Comparison of ENCODE assay signal across 14 cellular contexts in the genomic region with DNA sequence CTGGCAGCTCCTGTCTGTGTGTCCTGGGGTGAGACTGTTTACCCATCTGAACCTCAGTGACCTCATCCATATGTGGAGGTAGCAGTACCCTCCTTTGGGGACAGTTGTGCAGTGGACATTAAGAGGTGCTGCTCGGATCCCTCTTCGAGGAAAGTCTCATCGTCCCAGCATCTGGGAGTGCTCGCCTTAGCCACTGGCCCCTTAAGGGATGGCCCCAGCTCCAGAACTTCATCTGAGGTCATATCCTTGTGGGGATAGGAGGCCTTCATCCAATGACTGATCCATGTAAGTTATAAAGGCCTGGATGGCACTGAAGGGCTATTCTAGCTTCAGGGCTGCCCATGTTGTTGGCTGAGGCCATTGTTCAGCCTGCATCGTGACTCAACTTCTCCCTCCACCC.
DNase-seq lines count a peak whose midpoint lies in the region; ATAC-seq and TF ChIP-seq lines count a peak whose summit lies in the region.
"Had no signal": no experiment of that assay in that cellular context is flagged by ENCODE, and none has a peak within 500 bp of the region (broad histone marks: within the 10 kb centered on the region; RNA-seq: fewer than 3 reads in every experiment).

No MANE protein-coding gene starts in this region.

- H3K9ac ChIP-seq in trophoblast cell (ENCODE audit: low read length) = no peak overlapping the region
- H3K9ac ChIP-seq: BLaER1 treated with 17β-estradiol and CSF1 and Interleukin-3, amounts not matched to agents 10 nM and 100 nM had no signal

- no peak overlapping the region for H2AFZ ChIP-seq in trophoblast cell (ENCODE audit: insufficient read depth, low read length, poor library complexity)

- H4K91ac ChIP-seq in trophoblast cell (ENCODE audit: low read depth, low read length) = no peak overlapping the region

- no peak overlapping the region for H3K18ac ChIP-seq in trophoblast cell (ENCODE audit: low read length)

- H3K9me3 ChIP-seq in esophagus squamous epithelium (peaks cover 0 to 8% (median 0%) of the 10 kb centered on the region in 3 donors), right atrium auricular region (peaks cover 0 to 7% of the 10 kb centered on the region in 2 donors), trophoblast cell (ENCODE audit: insufficient read depth, low read depth, low read length) (no peaks in the 10 kb centered on the region), upper lobe of right lung (no peaks in the 10 kb centered on the region)
- H3K9me3 ChIP-seq: Peyer's patch had no signal

- 35 to 80% methylated on average over 2 to 5 of the region's 5 CpGs for WGBS in esophagus squamous epithelium, 2 donors
- no CpG with 5 or more reads among the region's 5 CpGs for WGBS in trophoblast cell (ENCODE audit: extremely low coverage, insufficient coverage, insufficient read length)

- H2BK12ac ChIP-seq in trophoblast cell (ENCODE audit: low read length) = peak overlapping the region; percentile 8

- H3K4me3 Mint-ChIP-seq in activated T-helper 2 cell treated with anti-CD3 and anti-CD28 coated beads, Interferon-gamma antibody, Interleukin-2, Interleukin-4, amounts not matched to agents 10 μg/mL and 5 μg/mL and 100 μg/mL, durations not matched to agents 14 hours and 24 hours and 36 hours (ENCODE audit: low read depth) = no peak overlapping the region

- TF ChIP-seq CTCF in esophagus squamous epithelium (IDR thresholded peaks at IDR 0.05) (no peak), right atrium auricular region (IDR thresholded peaks at IDR 0.05) (no peak), upper lobe of right lung (IDR thresholded peaks at IDR 0.05) (no peak)

- no peak for DNase-seq in esophagus squamous epithelium (lab: John Stamatoyannopoulos, UW)
- DNase-seq in right atrium auricular region (ENCODE audit: low spot score) = no peak
- no peak for DNase-seq in trophoblast cell
- no peak for DNase-seq in upper lobe of right lung
- DNase-seq in ecto neural progenitor cell (ENCODE audit: low spot score) = no peak
- DNase-seq in DMS153 (lab: John Stamatoyannopoulos, UW) = no peak
- DNase-seq in activated T-helper 2 cell treated with anti-CD3 and anti-CD28 coated beads, Interferon-gamma antibody, Interleukin-2, Interleukin-4, amounts not matched to agents 10 μg/mL and 5 μg/mL and 100 μg/mL, durations not matched to agents 14 hours and 24 hours and 36 hours (ENCODE audit: low spot score) = no peak
- DNase-seq: DMS79 treated with DMSO at 0.1 percent for 48 hours, GOT3, NCI-H146 had no signal

- no peak overlapping the region for H3K4me3 ChIP-seq in esophagus squamous epithelium
- H3K4me3 ChIP-seq in right atrium auricular region = no peak overlapping the region
- no peak overlapping the region for H3K4me3 ChIP-seq in trophoblast cell (ENCODE audit: low read depth, low read length)
- H3K4me3 ChIP-seq in upper lobe of right lung = no peak overlapping the region
- H3K4me3 ChIP-seq: A549; BLaER1 treated with 17β-estradiol and CSF1 and Interleukin-3, amounts not matched to agents 10 nM and 100 nM; K562; Peyer's patch had no signal

- no peak overlapping the region for H3K4ac ChIP-seq in trophoblast cell (ENCODE audit: low read depth, low read length)

- peak overlapping the region in 3 of 4 donors; percentile 31 to 79 (median 60) for H3K27ac ChIP-seq in esophagus squamous epithelium
- peak overlapping the region; percentile 6 to 62 for H3K27ac ChIP-seq in right atrium auricular region
- no peak overlapping the region for H3K27ac ChIP-seq in trophoblast cell (ENCODE audit: low read depth, low read length)
- H3K27ac ChIP-seq in upper lobe of right lung = no peak overlapping the region
- H3K27ac ChIP-seq: BLaER1 treated with 17β-estradiol and CSF1 and Interleukin-3, amounts not matched to agents 10 nM and 100 nM had no signal

- H2BK120ac ChIP-seq in trophoblast cell (ENCODE audit: insufficient read depth, low read length, poor library complexity) = no peak overlapping the region

- H4K8ac ChIP-seq in trophoblast cell (ENCODE audit: low read depth, low read length) = no peak overlapping the region

- no peaks in the 10 kb centered on the region for H3K9me3 Mint-ChIP-seq in activated T-helper 2 cell treated with anti-CD3 and anti-CD28 coated beads, Interferon-gamma antibody, Interleukin-2, Interleukin-4, amounts not matched to agents 10 μg/mL and 5 μg/mL and 100 μg/mL, durations not matched to agents 14 hours and 24 hours and 36 hours

- H3K23ac ChIP-seq in trophoblast cell (ENCODE audit: low read length) = no peak overlapping the region

- H3K4me1 Mint-ChIP-seq in activated T-helper 2 cell treated with anti-CD3 and anti-CD28 coated beads, Interferon-gamma antibody, Interleukin-2, Interleukin-4, amounts not matched to agents 10 μg/mL and 5 μg/mL and 100 μg/mL, durations not matched to agents 14 hours and 24 hours and 36 hours (ENCODE audit: low read depth) = no peaks in the 10 kb centered on the region

- TF ChIP-seq POLR2A in esophagus squamous epithelium (IDR thresholded peaks at IDR 0.05) = no peak

- no peaks in the 10 kb centered on the region for H3K79me2 ChIP-seq in trophoblast cell (ENCODE audit: control insufficient read depth, insufficient read depth, low read length, poor library complexity)

- peaks cover 2% of the 10 kb centered on the region for H3K79me1 ChIP-seq in trophoblast cell (ENCODE audit: low read length)

- no peaks in the 10 kb centered on the region for H3K36me3 ChIP-seq in esophagus squamous epithelium
- H3K36me3 ChIP-seq in right atrium auricular region = no peaks in the 10 kb centered on the region
- H3K36me3 ChIP-seq in trophoblast cell (ENCODE audit: control insufficient read depth in 1 of 2, insufficient read depth in 2 of 2, low read length in 2 of 2) = no peaks in the 10 kb centered on the region
- no peaks in the 10 kb centered on the region for H3K36me3 ChIP-seq in upper lobe of right lung
- H3K36me3 ChIP-seq: BLaER1 treated with 17β-estradiol and CSF1 and Interleukin-3, amounts not matched to agents 10 nM and 100 nM; Peyer's patch had no signal

- intact Hi-C loops in esophagus squamous epithelium (cut with DNase I) = loop anchor here (10.0 kb wide), 1 partner anchor 101 kb away; no protein-coding TSS in a partner anchor
- intact Hi-C loops in upper lobe of right lung (cut with DNase I) = no loop called here
- intact Hi-C loops in activated T-helper 2 cell treated with anti-CD3 and anti-CD28 coated beads, Interferon-gamma antibody, Interleukin-2, Interleukin-4, amounts not matched to agents 10 μg/mL and 5 μg/mL and 100 μg/mL, durations not matched to agents 14 hours and 24 hours and 36 hours (cut with micrococcal nuclease) = no loop called here

- no peak overlapping the region for H4K12ac ChIP-seq in trophoblast cell (ENCODE audit: low read depth, low read length)

- no peaks in the 10 kb centered on the region for H3K27me3 Mint-ChIP-seq in activated T-helper 2 cell treated with anti-CD3 and anti-CD28 coated beads, Interferon-gamma antibody, Interleukin-2, Interleukin-4, amounts not matched to agents 10 μg/mL and 5 μg/mL and 100 μg/mL, durations not matched to agents 14 hours and 24 hours and 36 hours (ENCODE audit: low read depth)

- H3K4me2 ChIP-seq in trophoblast cell (ENCODE audit: low read length) = no peak overlapping the region
- H3K4me2 ChIP-seq: A549; BLaER1 treated with 17β-estradiol and CSF1 and Interleukin-3, amounts not matched to agents 10 nM and 100 nM had no signal

- no peak overlapping the region for H2BK5ac ChIP-seq in trophoblast cell (ENCODE audit: low read depth, low read length, poor library complexity)

- H3K14ac ChIP-seq in trophoblast cell (ENCODE audit: low read length) = no peak overlapping the region

- no peak overlapping the region for H3K27ac Mint-ChIP-seq in activated T-helper 2 cell treated with anti-CD3 and anti-CD28 coated beads, Interferon-gamma antibody, Interleukin-2, Interleukin-4, amounts not matched to agents 10 μg/mL and 5 μg/mL and 100 μg/mL, durations not matched to agents 14 hours and 24 hours and 36 hours

- H3K27me3 ChIP-seq in esophagus squamous epithelium = peaks cover 0 to 8% (median 0%) of the 10 kb centered on the region in 4 donors
- H3K27me3 ChIP-seq in right atrium auricular region = no peaks in the 10 kb centered on the region
- H3K27me3 ChIP-seq in trophoblast cell (ENCODE audit: insufficient read depth, low read length) = no peaks in the 10 kb centered on the region
- peaks cover 5% of the 10 kb centered on the region for H3K27me3 ChIP-seq in upper lobe of right lung
- H3K27me3 ChIP-seq: BLaER1 treated with 17β-estradiol and CSF1 and Interleukin-3, amounts not matched to agents 10 nM and 100 nM; Peyer's patch had no signal

- H3K4me1 ChIP-seq in esophagus squamous epithelium (peaks cover 0 to 25% (median 0%) of the 10 kb centered on the region in 3 donors), right atrium auricular region (no peaks in the 10 kb centered on the region), trophoblast cell (ENCODE audit: control insufficient read depth in 1 of 2, insufficient read depth in 2 of 2, low read length in 2 of 2) (peaks cover 6 to 7% of the 10 kb centered on the region in 2 experiments), upper lobe of right lung (no peaks in the 10 kb centered on the region)
- H3K4me1 ChIP-seq: Peyer's patch had no signal

- no peak overlapping the region for H2AK5ac ChIP-seq in trophoblast cell (ENCODE audit: low read length)

- ATAC-seq in upper lobe of right lung = peak; percentile 12
- ATAC-seq: A549, K562 had no signal

- no peaks in the 10 kb centered on the region for H3K36me3 Mint-ChIP-seq in activated T-helper 2 cell treated with anti-CD3 and anti-CD28 coated beads, Interferon-gamma antibody, Interleukin-2, Interleukin-4, amounts not matched to agents 10 μg/mL and 5 μg/mL and 100 μg/mL, durations not matched to agents 14 hours and 24 hours and 36 hours (ENCODE audit: low read depth)

Comparison
In these comparisons a context has a peak if more than half of its experiments do, and no peak if none do; other contexts are left out.
1. H3K27ac ChIP-seq: peak in esophagus squamous epithelium (3 of 4) and right atrium auricular region (2 of 2); none in trophoblast cell (single experiment) and upper lobe of right lung (single experiment).